8 cellular contexts compared by ENCODE assay signal in genomic region chr3:126679318-126679751, GRCh38. TPM values are rescaled to one million over a fixed set of nuclear protein-coding genes. Genes with fewer than 3 reads are reported as not detected.
A peak's percentile ranks its signal among the peaks of the same experiment; 100 is the strongest.
DNase-seq lines count a peak whose midpoint lies in the region; ATAC-seq, FAIRE-seq and TF ChIP-seq lines count a peak whose summit lies in the region.

No MANE protein-coding gene starts in this region.

- no peak overlapping the region for H2AFZ ChIP-seq in fibroblast of lung (ENCODE audit: low read length)

- H3K9me3 Mint-ChIP-seq in activated T-cell treated with anti-CD3 and anti-CD28 coated beads, Interleukin-2, amount 50 U/mL, for 72 hours: no peaks in the 10 kb centered on the region
- H3K9me3 Mint-ChIP-seq in nephron: peaks cover 6% of the 10 kb centered on the region

- H3K4me3 Mint-ChIP-seq in activated T-cell treated with anti-CD3 and anti-CD28 coated beads, Interleukin-2, amount 50 U/mL, for 72 hours: peak overlapping the region; percentile 43 to 74
- H3K4me3 Mint-ChIP-seq in nephron: peak overlapping the region in 1 of 3 experiments; percentile 15

- FAIRE-seq in RCC 7860 (lab: Jason Lieb, UNC): no peak

- peak; percentile 78 for DNase-seq in Daoy (ENCODE audit: low read depth)
- peak; percentile 83 for DNase-seq in KBM-7
- DNase-seq in RCC 7860 (ENCODE audit: low spot score): peak; percentile 52
- DNase-seq in activated T-cell treated with anti-CD3 and anti-CD28 coated beads, Interleukin-2, amount 50 U/mL, for 72 hours: peak; percentile 79 to 83
- DNase-seq in fibroblast of lung (ENCODE audit: low read depth in 2 of 2): peak; percentile 52 to 70
- DNase-seq in stimulated activated naive CD4-positive, alpha-beta T cell (lab: John Stamatoyannopoulos, UW): peak; percentile 30 to 74 (median 66)

- no peak overlapping the region for H3K9ac ChIP-seq in fibroblast of lung (ENCODE audit: insufficient read depth, low read length)

- H3K27ac ChIP-seq in fibroblast of lung (ENCODE audit: insufficient read depth, low read length): no peak overlapping the region

- H3K4me1 ChIP-seq in fibroblast of lung (ENCODE audit: control insufficient read depth, extremely low read depth, insufficient read depth, low read length): no peaks in the 10 kb centered on the region

- H3K27me3 Mint-ChIP-seq in activated T-cell treated with anti-CD3 and anti-CD28 coated beads, Interleukin-2, amount 50 U/mL, for 72 hours (ENCODE audit: low read depth): peaks cover 5% of the 10 kb centered on the region
- H3K27me3 Mint-ChIP-seq in nephron (ENCODE audit: low read depth): peaks cover 42% of the 10 kb centered on the region

- peaks cover 12% of the 10 kb centered on the region for H3K27me3 ChIP-seq in fibroblast of lung (ENCODE audit: control insufficient read depth, insufficient read depth, low read length)

- no peak overlapping the region for H3K4me3 ChIP-seq in fibroblast of lung (replicated peaks in 1 of 4; ENCODE audit: control extremely low read depth in 1 of 4, insufficient read depth in 1 of 4, low read depth in 3 of 4, low read length in 4 of 4)

- no peaks in the 10 kb centered on the region for H3K9me3 ChIP-seq in fibroblast of lung (ENCODE audit: control insufficient read depth, insufficient read depth, low read depth, low read length)

- H3K36me3 ChIP-seq in fibroblast of lung (ENCODE audit: control insufficient read depth, insufficient read depth, low read length): no peaks in the 10 kb centered on the region

- H3K27ac Mint-ChIP-seq in activated T-cell treated with anti-CD3 and anti-CD28 coated beads, Interleukin-2, amount 50 U/mL, for 72 hours: no peak overlapping the region
- peak overlapping the region in 2 of 3 experiments; percentile 54 to 65 for H3K27ac Mint-ChIP-seq in nephron

- peak; percentile 79 for ATAC-seq in activated T-cell treated with anti-CD3 and anti-CD28 coated beads, Interleukin-2, amount 50 U/mL, for 72 hours (replicated peaks in 1 of 2)
- no peak for ATAC-seq in HG03045 (IDR thresholded peaks at IDR 0.05; ENCODE audit: unreplicated experiment)

- no peaks in the 10 kb centered on the region for H3K36me3 Mint-ChIP-seq in activated T-cell treated with anti-CD3 and anti-CD28 coated beads, Interleukin-2, amount 50 U/mL, for 72 hours (ENCODE audit: insufficient read depth in 2 of 2)
- no peaks in the 10 kb centered on the region for H3K36me3 Mint-ChIP-seq in nephron (ENCODE audit: low read depth)

- H3K4me1 Mint-ChIP-seq in activated T-cell treated with anti-CD3 and anti-CD28 coated beads, Interleukin-2, amount 50 U/mL, for 72 hours (ENCODE audit: low read depth): peaks cover 4% of the 10 kb centered on the region
- H3K4me1 Mint-ChIP-seq in nephron: peaks cover 49% of the 10 kb centered on the region

- TF ChIP-seq CTCF in fibroblast of lung (conservative IDR thresholded peaks at IDR 0.05 in 1 of 2, IDR thresholded peaks at IDR 0.05 in 1 of 2; ENCODE audit: low read depth in 1 of 2, low read length in 2 of 2) (peak; percentile 83 to 91), nephron (IDR thresholded peaks at IDR 0.05; ENCODE audit: unreplicated experiment in 3 of 3) (peak; percentile 97 to 98 (median 98))

- no peaks in the 10 kb centered on the region for H3K79me2 ChIP-seq in fibroblast of lung (ENCODE audit: control insufficient read depth, insufficient read depth, low read length)

- in situ Hi-C loops in KBM-7 (cut with MboI; ENCODE audit: low pct_unique_long_range_greater_than_20kb, low sequenced_read_pairs): no loop called here

- H4K20me1 ChIP-seq in fibroblast of lung (ENCODE audit: control insufficient read depth, extremely low read depth, insufficient read depth, low read length): no peaks in the 10 kb centered on the region

- H3K4me2 ChIP-seq in fibroblast of lung (ENCODE audit: extremely low read depth, insufficient read depth, low read length): no peak overlapping the region

RNA-seq across cellular contexts. Expression of gene TXNRD3, which starts 24.4 kb away (rescaled TPM):
- 4.6 and 7.3 TPM in 2 replicates for total RNA-seq in Daoy (2014; rRNA removed; shearing (Covaris generic))
- total RNA-seq in activated T-cell treated with anti-CD3 and anti-CD28 coated beads, Interleukin-2, amount 50 U/mL, for 72 hours: 1 to 10 TPM; 1.9 to 2.9 TPM
- 8.8 and 10.3 TPM in 2 replicates for total RNA-seq in fibroblast of lung
- polyA plus RNA-seq in fibroblast of lung: 4.9 and 5.2 TPM in 2 replicates
- 10.2 and 13.3 TPM in 2 replicates for polyA plus RNA-seq in fibroblast of lung (2012)
- polyA minus RNA-seq in fibroblast of lung (ENCODE audit: low replicate concordance): 5.1 and 8.5 TPM in 2 replicates

RNA-seq across cellular contexts. Expression of gene CHCHD6, which starts 24.7 kb away (rescaled TPM):
- total RNA-seq in Daoy (2014; rRNA removed; shearing (Covaris generic)): 14.8 and 19.8 TPM in 2 replicates
- 10 to 100 TPM in 1 of 2 donors, 1 to 10 TPM in 1; 9.9 to 15.5 TPM for total RNA-seq in activated T-cell treated with anti-CD3 and anti-CD28 coated beads, Interleukin-2, amount 50 U/mL, for 72 hours
- total RNA-seq in fibroblast of lung: 9.5 and 11.1 TPM in 2 replicates
- polyA plus RNA-seq in fibroblast of lung: 9.5 and 13.0 TPM in 2 replicates
- 12.6 and 18.4 TPM in 2 replicates for polyA plus RNA-seq in fibroblast of lung (2012)
- 0.75 and 1.8 TPM in 2 replicates for polyA minus RNA-seq in fibroblast of lung (ENCODE audit: low replicate concordance)
